In genomic region chr2:207135340-207135739, GRCh38 we compare ENCODE assay signal across 12 cellular contexts. TPM values are rescaled to one million over a fixed set of nuclear protein-coding genes. Genes with fewer than 3 reads are reported as not detected.
DNase-seq lines count a peak whose midpoint lies in the region; ATAC-seq, FAIRE-seq and TF ChIP-seq lines count a peak whose summit lies in the region.
"Had no signal": no experiment of that assay in that cellular context is flagged by ENCODE, and none has a peak within 500 bp of the region (broad histone marks: within the 10 kb centered on the region; RNA-seq: fewer than 3 reads in every experiment).

No MANE protein-coding gene starts in this region.

- H3K79me2 ChIP-seq in osteoblast (ENCODE audit: insufficient read depth, low read length), result peaks cover 97% of the 10 kb centered on the region

- H3K4me1 ChIP-seq in BLaER1 treated with 17β-estradiol and CSF1 and Interleukin-3, amounts not matched to agents 10 nM and 100 nM, result peaks cover 12 to 25% (median 16%) of the 10 kb centered on the region in 10 experiments
- H3K4me1 ChIP-seq in osteoblast (ENCODE audit: insufficient read depth, low read length), result peaks cover 49% of the 10 kb centered on the region

- DNase-seq in RPMI7951 (ENCODE audit: low read depth) (peak; percentile 23), dorsolateral prefrontal cortex (no peak), osteoblast (ENCODE audit: insufficient read length, low spot score, missing footprints) (no peak), omental fat pad (ENCODE audit: low spot score) (no peak), H54 (ENCODE audit: insufficient read length, low spot score) (no peak), NAMALWA (ENCODE audit: low spot score) (no peak)
- DNase-seq: DND-41, head of caudate nucleus, NCI-H1092 treated with DMSO at 0.1 percent for 48 hours, SHP77 had no signal

- H4K20me1 ChIP-seq in BLaER1 treated with 17β-estradiol and CSF1 and Interleukin-3, amounts not matched to agents 10 nM and 100 nM, result no peaks in the 10 kb centered on the region
- H4K20me1 ChIP-seq in osteoblast (ENCODE audit: insufficient read depth, low read length), result peaks cover 72% of the 10 kb centered on the region

- no peaks in the 10 kb centered on the region for H3K27me3 ChIP-seq in BLaER1 treated with 17β-estradiol and CSF1 and Interleukin-3, amounts not matched to agents 10 nM and 100 nM
- H3K27me3 ChIP-seq in dorsolateral prefrontal cortex (no peaks in the 10 kb centered on the region), osteoblast (ENCODE audit: insufficient read depth, low read length) (no peaks in the 10 kb centered on the region)

- no peak overlapping the region; a peak in 1 of 22 replicates for H3K27ac ChIP-seq in BLaER1 treated with 17β-estradiol and CSF1 and Interleukin-3, amounts not matched to agents 10 nM and 100 nM
- H3K27ac ChIP-seq in dorsolateral prefrontal cortex, result peak overlapping the region in 50 of 59 donors; percentile 4 to 94 (median 68)
- H3K27ac ChIP-seq in osteoblast (ENCODE audit: low read depth, low read length), result peak overlapping the region; percentile 75

- TF ChIP-seq POLR2A in H54 (IDR thresholded peaks at IDR 0.05; ENCODE audit: low read depth, low read length), result no peak

- H3K9ac ChIP-seq in BLaER1 treated with 17β-estradiol and CSF1 and Interleukin-3, amounts not matched to agents 10 nM and 100 nM, result no peak overlapping the region

- no peak overlapping the region for H2AFZ ChIP-seq in osteoblast (ENCODE audit: low read length)

- H3K9me3 ChIP-seq in BLaER1 treated with 17β-estradiol and CSF1 and Interleukin-3, amounts not matched to agents 10 nM and 100 nM (replicated peaks in 1 of 11), result no peaks in the 10 kb centered on the region
- H3K9me3 ChIP-seq in osteoblast (ENCODE audit: low read depth, low read length), result no peaks in the 10 kb centered on the region

- intact Hi-C loops in dorsolateral prefrontal cortex (cut with DNase I), result no loop called here

- no peak for FAIRE-seq in H54 (lab: Jason Lieb, UNC)

- ATAC-seq in omental fat pad (ENCODE audit: low FRiP score), result no peak
- ATAC-seq in GM21381 (IDR thresholded peaks at IDR 0.05; ENCODE audit: unreplicated experiment), result no peak

- no peak overlapping the region for H3K4me3 ChIP-seq in BLaER1 treated with 17β-estradiol and CSF1 and Interleukin-3, amounts not matched to agents 10 nM and 100 nM
- H3K4me3 ChIP-seq in dorsolateral prefrontal cortex, result no peak overlapping the region
- H3K4me3 ChIP-seq in osteoblast (ENCODE audit: insufficient read depth, low read length), result no peak overlapping the region

- H3K36me3 ChIP-seq in BLaER1 treated with 17β-estradiol and CSF1 and Interleukin-3, amounts not matched to agents 10 nM and 100 nM, result no peaks in the 10 kb centered on the region
- no peaks in the 10 kb centered on the region for H3K36me3 ChIP-seq in osteoblast (ENCODE audit: insufficient read depth, low read length)

- H3K4me2 ChIP-seq in BLaER1 treated with 17β-estradiol and CSF1 and Interleukin-3, amounts not matched to agents 10 nM and 100 nM, result peak overlapping the region; percentile 48 to 79 (median 53); a peak in 18 of 22 replicates
- H3K4me2 ChIP-seq in osteoblast (ENCODE audit: insufficient read depth, low read length), result no peak overlapping the region

- TF ChIP-seq CTCF in dorsolateral prefrontal cortex (IDR thresholded peaks at IDR 0.05 in 54 of 56, conservative IDR thresholded peaks at IDR 0.05 in 2 of 56; ENCODE audit: low read depth in 1 of 56, partially characterized antibody in 56 of 56), result no peak
- TF ChIP-seq CTCF in osteoblast (IDR thresholded peaks at IDR 0.05; ENCODE audit: extremely low read depth, low read depth, low read length), result no peak
- TF ChIP-seq CTCF in omental fat pad (IDR thresholded peaks at IDR 0.05), result no peak

RNA-seq across cellular contexts. Expression of gene KLF7, which starts 30.4 kb away (rescaled TPM):
- total RNA-seq in RPMI7951 (2014; rRNA removed; shearing (Covaris generic)), result 5.4 and 7.3 TPM in 2 replicates
- total RNA-seq in dorsolateral prefrontal cortex, result 10 to 100 TPM; 28.9 to 88.4 (median 49.9) TPM
- total RNA-seq in osteoblast, result 31.1 and 38.9 TPM in 2 replicates
- total RNA-seq in omental fat pad, result 10 to 100 TPM; 23.0 to 76.3 (median 32.4) TPM

Comparison
In these comparisons a context has a peak if more than half of its experiments do, and no peak if none do; other contexts are left out.
1. H3K27ac ChIP-seq: peak in dorsolateral prefrontal cortex (50 of 59) and osteoblast (single experiment); none in BLaER1 treated with 17β-estradiol and CSF1 and Interleukin-3, amounts not matched to agents 10 nM and 100 nM (0 of 11).